In the genomic region with DNA sequence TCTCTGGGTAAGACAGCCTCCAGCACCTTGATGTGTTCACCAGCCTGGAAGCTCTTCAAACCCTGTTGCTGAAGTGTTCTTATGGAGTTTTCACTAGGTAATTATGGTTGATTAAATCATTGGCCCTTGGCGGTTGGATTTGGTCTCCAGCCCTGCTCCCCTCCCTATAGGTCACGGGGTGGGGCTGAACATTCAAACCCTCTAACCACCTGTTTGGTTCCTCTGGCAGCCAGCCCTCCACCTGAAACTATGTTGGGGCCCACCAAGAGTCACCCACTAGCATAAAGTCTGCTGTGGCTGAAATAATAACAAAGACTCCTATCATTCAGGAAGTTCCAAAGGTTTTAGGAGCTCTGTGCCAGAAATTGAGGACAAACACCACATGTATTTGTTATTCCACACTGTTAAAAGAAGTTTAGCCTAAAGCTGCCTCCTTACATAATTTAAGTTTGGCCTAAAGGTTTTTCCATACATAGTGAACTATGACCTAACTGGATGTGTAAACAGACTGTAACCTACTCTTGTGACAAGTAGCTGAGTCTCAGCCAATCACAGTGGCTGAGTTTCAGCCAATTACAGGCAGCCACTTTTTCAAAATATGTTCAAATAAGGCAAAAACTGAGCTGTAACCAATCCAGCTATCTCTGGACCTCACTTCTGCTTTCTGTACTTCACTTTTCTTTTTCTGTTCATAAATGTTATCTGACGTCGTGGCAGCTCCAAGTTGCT, we compare ENCODE assay signal across 10 cellular contexts. TPM values are rescaled to one million over a fixed set of nuclear protein-coding genes. Genes with fewer than 3 reads are reported as not detected.
DNase-seq lines count a peak whose midpoint lies in the region; ATAC-seq and TF ChIP-seq lines count a peak whose summit lies in the region.
"Had no signal": no experiment of that assay in that cellular context is flagged by ENCODE, and none has a peak within 500 bp of the region (broad histone marks: within the 10 kb centered on the region; RNA-seq: fewer than 3 reads in every experiment).

No MANE protein-coding gene starts in this region.

- H2AFZ ChIP-seq in OCI-LY3 (ENCODE audit: low read depth, low read length): peak overlapping the region; percentile 22

- peaks cover 28% of the 10 kb centered on the region for H3K4me1 ChIP-seq in OCI-LY3 (ENCODE audit: low read length)

- no peaks in the 10 kb centered on the region for H3K9me3 Mint-ChIP-seq in MCF 10A (ENCODE audit: unreplicated experiment)

- no peaks in the 10 kb centered on the region for H4K20me1 ChIP-seq in OCI-LY3 (ENCODE audit: insufficient read depth, low read length)

- TF ChIP-seq CTCF in OCI-LY3 (IDR thresholded peaks at IDR 0.05; ENCODE audit: low read depth, low read length) (no peak), MCF 10A (IDR thresholded peaks at IDR 0.05; ENCODE audit: unreplicated experiment) (no peak)

- no peak overlapping the region for H3K4me3 ChIP-seq in OCI-LY3 (ENCODE audit: low read length)
- H3K4me3 ChIP-seq: lung had no signal

- no peaks in the 10 kb centered on the region for H3K36me3 Mint-ChIP-seq in MCF 10A (ENCODE audit: insufficient read depth, unreplicated experiment)

- no TSS peak for BruUV-seq in MCF 10A (replicated peaks; lab: Mats Ljungman, UMichigan)

- H3K4me2 ChIP-seq in OCI-LY3 (ENCODE audit: low read length): peak overlapping the region; percentile 28

- H3K27ac Mint-ChIP-seq in MCF 10A (ENCODE audit: low read depth, unreplicated experiment): no peak overlapping the region

- no peak for ATAC-seq in GM18861 (IDR thresholded peaks at IDR 0.05; ENCODE audit: unreplicated experiment)

- H3K9me3 ChIP-seq in OCI-LY3 (ENCODE audit: insufficient read depth, low read length): no peaks in the 10 kb centered on the region

- no peaks in the 10 kb centered on the region for H3K27me3 Mint-ChIP-seq in MCF 10A (ENCODE audit: insufficient read depth, unreplicated experiment)

- peak overlapping the region; percentile 47 for H3K27ac ChIP-seq in OCI-LY3 (ENCODE audit: low read length)

- intact Hi-C loops in MCF 10A (cut with micrococcal nuclease): loop anchor here (5.0 kb wide), 1 partner anchor 61 kb away; no protein-coding TSS in a partner anchor

- peak; percentile 30 for DNase-seq in SIG-M5 treated with dmso at 0.1 percent for 504 hours (lab: John Stamatoyannopoulos, UW; ENCODE audit: unreplicated experiment)
- DNase-seq in SIG-M5 (lab: John Stamatoyannopoulos, UW): no peak
- DNase-seq in left kidney (ENCODE audit: low read depth, low spot score): peak; percentile 15
- DNase-seq in MCF 10A (ENCODE audit: unreplicated experiment): no peak
- DNase-seq in stimulated activated CD4-positive, alpha-beta T cell treated with anti-CD3 and anti-CD28 coated beads, Interleukin-2, amount 100 ng/mL, for 48 hours: no peak
- no peak for DNase-seq in DMS153 (lab: John Stamatoyannopoulos, UW)
- DNase-seq: ACHN had no signal

- CTCF ChIA-PET in MCF 10A (lab: Yijun Ruan, JAX): interaction anchor here (0.5 to 1.9 kb wide), 16 partner anchors 12 to 1227 kb away, joined by 3 to 10 read pairs (median 4); a partner anchor contains a TSS

- no peaks in the 10 kb centered on the region for H3K27me3 ChIP-seq in OCI-LY3 (ENCODE audit: low read depth, low read length)

- H3K9ac ChIP-seq in OCI-LY3 (ENCODE audit: low read length): no peak overlapping the region

- H3K4me1 Mint-ChIP-seq in MCF 10A (ENCODE audit: insufficient read depth, unreplicated experiment): peaks cover 8% of the 10 kb centered on the region

- no peaks in the 10 kb centered on the region for H3K36me3 ChIP-seq in OCI-LY3 (replicated peaks; ENCODE audit: low read depth, low read length)

- no peaks in the 10 kb centered on the region for H3K79me2 ChIP-seq in OCI-LY3 (ENCODE audit: low read length)

- POLR2A ChIA-PET in MCF 10A (lab: Yijun Ruan, JAX): interaction anchor here (0.5 to 0.7 kb wide), 2 partner anchors 10 to 300 kb away, joined by 3 read pairs; no protein-coding TSS in a partner anchor

- H3K4me3 Mint-ChIP-seq in MCF 10A (ENCODE audit: unreplicated experiment): no peak overlapping the region

RNA-seq across cellular contexts. Expression of a gene that starts 34.8 kb away (rescaled TPM):
- total RNA-seq in MCF 10A (2022): not detected in 2 replicates
- total RNA-seq: lung had no signal

Comparison
In these comparisons a context has a peak if more than half of its experiments do, and no peak if none do; other contexts are left out.
1. DNase-seq: peak in SIG-M5 treated with dmso at 0.1 percent for 504 hours (single experiment) and left kidney (single experiment); none in SIG-M5 (single experiment), MCF 10A (single experiment), stimulated activated CD4-positive, alpha-beta T cell treated with anti-CD3 and anti-CD28 coated beads, Interleukin-2, amount 100 ng/mL, for 48 hours (0 of 2) and DMS153 (single experiment).